In the genomic region with DNA sequence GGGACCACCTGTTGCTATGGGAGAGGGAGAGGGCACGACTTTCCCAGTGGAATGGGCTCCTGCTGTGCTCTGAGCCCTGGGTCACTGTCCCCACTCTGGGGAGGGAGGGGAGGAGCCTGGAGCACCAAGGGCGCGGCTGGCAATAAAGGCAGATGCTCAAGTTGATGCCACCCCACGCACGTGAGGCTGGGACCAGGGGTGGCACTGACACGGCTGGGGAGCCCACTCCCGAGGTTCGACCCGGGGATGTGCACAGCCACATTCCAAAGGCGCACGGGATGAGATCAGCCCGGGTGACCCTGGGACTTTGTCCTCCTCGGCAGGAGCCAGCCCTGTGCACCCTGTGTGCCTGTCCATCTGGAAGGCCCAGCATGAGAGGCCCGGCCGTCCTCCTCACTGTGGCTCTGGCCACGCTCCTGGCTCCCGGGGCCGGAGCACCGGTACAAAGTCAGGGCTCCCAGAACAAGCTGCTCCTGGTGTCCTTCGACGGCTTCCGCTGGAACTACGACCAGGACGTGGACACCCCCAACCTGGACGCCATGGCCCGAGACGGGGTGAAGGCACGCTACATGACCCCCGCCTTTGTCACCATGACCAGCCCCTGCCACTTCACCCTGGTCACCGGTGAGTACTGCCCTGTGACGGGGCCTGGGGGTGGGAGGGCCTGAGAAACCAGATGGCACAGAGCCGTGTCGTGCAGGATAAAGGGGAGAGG, we compare ENCODE assay signal across 17 cellular contexts. TPM values are rescaled to one million over a fixed set of nuclear protein-coding genes. Genes with fewer than 3 reads are reported as not detected.
"Had no signal": no experiment of that assay in that cellular context is flagged by ENCODE, and none has a peak within 500 bp of the region (broad histone marks: within the 10 kb centered on the region; RNA-seq: fewer than 3 reads in every experiment).

ENPP7 (plus strand) TSS at position 175 of the 715 bp plus-strand sequence; CDS start at position 372, 197 bp downstream.

- H3K27me3 ChIP-seq: body of pancreas, esophagus muscularis mucosa, spleen had no signal

- H3K27me3 Mint-ChIP-seq: activated CD4-positive, alpha-beta memory T cell treated with anti-CD3 and anti-CD28 coated beads, Interleukin-2, amount 10 ng/mL, durations not matched to agents 7 days and 5 days; activated naive CD4-positive, alpha-beta T cell treated with anti-CD3 and anti-CD28 coated beads, Interleukin-2, amount 50 U/mL, for 24 hours had no signal

- H3K27ac Mint-ChIP-seq: activated CD4-positive, alpha-beta memory T cell treated with anti-CD3 and anti-CD28 coated beads, Interleukin-2, amount 10 ng/mL, durations not matched to agents 7 days and 5 days; activated naive CD4-positive, alpha-beta T cell treated with anti-CD3 and anti-CD28 coated beads, Interleukin-2, amount 50 U/mL, for 24 hours; mesothelial cell of epicardium had no signal

- H3K36me3 Mint-ChIP-seq: activated naive CD4-positive, alpha-beta T cell treated with anti-CD3 and anti-CD28 coated beads, Interleukin-2, amount 50 U/mL, for 24 hours; mesothelial cell of epicardium had no signal

- H3K27ac ChIP-seq: esophagus muscularis mucosa, lower lobe of right lung, thoracic aorta had no signal

- H3K9me3 Mint-ChIP-seq: activated CD4-positive, alpha-beta memory T cell treated with anti-CD3 and anti-CD28 coated beads, Interleukin-2, amount 10 ng/mL, durations not matched to agents 7 days and 5 days; activated naive CD4-positive, alpha-beta T cell treated with anti-CD3 and anti-CD28 coated beads, Interleukin-2, amount 50 U/mL, for 24 hours; activated T-cell treated with anti-CD3 and anti-CD28 coated beads, Interleukin-2, amount 50 U/mL, for 4 hours; mesothelial cell of epicardium had no signal

- H3K4me3 Mint-ChIP-seq: activated CD4-positive, alpha-beta memory T cell treated with anti-CD3 and anti-CD28 coated beads, Interleukin-2, amount 10 ng/mL, durations not matched to agents 7 days and 5 days; activated naive CD4-positive, alpha-beta T cell treated with anti-CD3 and anti-CD28 coated beads, Interleukin-2, amount 50 U/mL, for 24 hours; activated T-cell treated with anti-CD3 and anti-CD28 coated beads, Interleukin-2, amount 50 U/mL, for 4 hours; mesothelial cell of epicardium had no signal

- H3K36me3 ChIP-seq: esophagus muscularis mucosa, lower lobe of right lung, spleen, thoracic aorta had no signal

- DNase-seq: activated CD4-positive, alpha-beta memory T cell treated with anti-CD3 and anti-CD28 coated beads, Interleukin-2, amount 10 ng/mL, durations not matched to agents 7 days and 5 days; activated effector memory CD4-positive, alpha-beta T cell treated with anti-CD3 and anti-CD28 coated beads, Interleukin-2, amount 50 U/mL, for 16 hours; activated T-cell treated with anti-CD3 and anti-CD28 coated beads, Interleukin-2, amount 50 U/mL, for 4 hours; amygdala; body of pancreas; caudate nucleus; hypothalamus; lower lobe of right lung; spleen had no signal

- ATAC-seq: activated T-cell treated with anti-CD3 and anti-CD28 coated beads, Interleukin-2, amount 50 U/mL, for 4 hours; body of pancreas; sciatic nerve had no signal

- H3K9me3 ChIP-seq: body of pancreas, esophagus muscularis mucosa, lower lobe of right lung, spleen, thoracic aorta had no signal

- H3K4me3 ChIP-seq: body of pancreas, esophagus muscularis mucosa, lower lobe of right lung, thoracic aorta had no signal

RNA-seq across cellular contexts. Expression of gene ENPP7, which starts in this region (rescaled TPM):
- total RNA-seq: activated T-cell treated with anti-CD3 and anti-CD28 coated beads, Interleukin-2, amount 50 U/mL, for 4 hours; body of pancreas; esophagus muscularis mucosa; mesothelial cell of epicardium; osteocyte; pulmonary artery endothelial cell; sciatic nerve; thoracic aorta had no signal
- polyA plus RNA-seq: neural cell had no signal
